In the genomic region with DNA sequence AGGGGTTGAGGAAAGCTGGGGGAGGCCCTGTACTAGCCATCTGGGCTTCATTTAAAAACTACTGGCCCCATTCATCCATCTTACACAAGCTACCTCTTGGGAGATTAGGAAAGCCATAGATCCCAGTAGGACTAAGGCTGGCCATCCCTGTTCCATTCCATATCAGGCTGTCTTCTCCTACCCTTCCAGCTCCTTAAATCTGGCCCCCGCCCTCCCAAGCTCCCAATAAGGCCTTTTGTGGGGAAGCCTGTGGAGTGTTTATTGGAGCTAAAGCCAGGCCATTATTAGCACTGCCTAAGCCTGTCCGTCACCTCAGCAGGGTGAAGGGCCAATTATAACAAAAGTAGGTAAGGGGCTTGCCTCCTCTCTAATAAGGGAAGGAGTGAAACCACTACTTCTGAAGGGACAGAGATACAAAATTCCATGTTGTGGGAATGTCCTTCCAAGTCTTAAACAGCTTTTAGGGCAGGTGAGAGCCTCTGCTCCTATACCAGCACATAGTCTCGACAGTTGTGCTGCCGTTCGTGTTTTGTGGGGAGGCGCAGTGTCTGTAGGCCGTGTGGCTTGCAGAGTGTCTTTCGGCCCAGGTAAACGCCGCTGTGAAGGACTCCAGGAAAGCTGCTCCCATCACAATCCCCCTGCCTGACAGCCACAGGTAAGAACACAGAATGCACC, we compare ENCODE assay signal across 2 cellular contexts.
TF ChIP-seq lines count a peak whose summit lies in the region.

No MANE protein-coding gene starts in this region.

TF ChIP-seq in IMR-90, 13 proteins besides CTCF, POLR2A, EP300 and RAD21:
- TF ChIP-seq RCOR1 (IDR thresholded peaks at IDR 0.05; ENCODE audit: insufficient replicate concordance, low read length) (no peak), MAFK (IDR thresholded peaks at IDR 0.05; ENCODE audit: low read depth, low read length) (no peak), SMC3 (IDR thresholded peaks at IDR 0.05; ENCODE audit: low read depth, low read length) (no peak), RFX5 (IDR thresholded peaks at IDR 0.05; ENCODE audit: low read depth, low read length) (no peak), MAZ (IDR thresholded peaks at IDR 0.05; ENCODE audit: borderline replicate concordance, low read depth, low read length) (no peak), MXI1 (IDR thresholded peaks at IDR 0.05; ENCODE audit: borderline replicate concordance, low read depth, low read length) (no peak)
- TF ChIP-seq, protein P1, sequence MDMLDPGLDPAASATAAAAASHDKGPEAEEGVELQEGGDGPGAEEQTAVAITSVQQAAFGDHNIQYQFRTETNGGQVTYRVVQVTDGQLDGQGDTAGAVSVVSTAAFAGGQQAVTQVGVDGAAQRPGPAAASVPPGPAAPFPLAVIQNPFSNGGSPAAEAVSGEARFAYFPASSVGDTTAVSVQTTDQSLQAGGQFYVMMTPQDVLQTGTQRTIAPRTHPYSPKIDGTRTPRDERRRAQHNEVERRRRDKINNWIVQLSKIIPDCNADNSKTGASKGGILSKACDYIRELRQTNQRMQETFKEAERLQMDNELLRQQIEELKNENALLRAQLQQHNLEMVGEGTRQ (IDR thresholded peaks at IDR 0.05; ENCODE audit: low read depth, low read length) = no peak

TF ChIP-seq in GM12891, 5 proteins besides CTCF, POLR2A, EP300 and RAD21:
- TF ChIP-seq POU2F2 (IDR thresholded peaks at IDR 0.05; ENCODE audit: low read depth, low read length) = no peak
